ENCODE assay signal across 18 cellular contexts in genomic region chr19:5229778-5230165, GRCh38.
DNase-seq lines count a peak whose midpoint lies in the region; ATAC-seq and TF ChIP-seq lines count a peak whose summit lies in the region.
"Had no signal": no experiment of that assay in that cellular context is flagged by ENCODE, and none has a peak within 500 bp of the region (broad histone marks: within the 10 kb centered on the region; RNA-seq: fewer than 3 reads in every experiment).

No MANE protein-coding gene starts in this region.

- no peak for TF ChIP-seq POLR2A in stomach (IDR thresholded peaks at IDR 0.05)

- peaks cover 8% of the 10 kb centered on the region for H3K4me1 Mint-ChIP-seq in activated naive CD8-positive, alpha-beta T cell (ENCODE audit: low read depth)
- H3K4me1 Mint-ChIP-seq in activated naive CD8-positive, alpha-beta T cell treated with anti-CD3 and anti-CD28 coated beads, Interleukin-2, amount 50 U/mL, for 24 hours: peaks cover 7% of the 10 kb centered on the region
- H3K4me1 Mint-ChIP-seq in activated B cell treated with CpG ODN at 0.5 μM for 24 hours (peaks cover 7% of the 10 kb centered on the region), memory B cell (peaks cover 9% of the 10 kb centered on the region)
- H3K4me1 Mint-ChIP-seq: activated CD4-positive, alpha-beta T cell treated with anti-CD3 and anti-CD28 coated beads, Interleukin-2, amount 10 ng/mL, durations not matched to agents 7 days and 5 days had no signal

- H3K9me3 Mint-ChIP-seq in activated naive CD8-positive, alpha-beta T cell (ENCODE audit: low read depth): no peaks in the 10 kb centered on the region
- no peaks in the 10 kb centered on the region for H3K9me3 Mint-ChIP-seq in activated naive CD8-positive, alpha-beta T cell treated with anti-CD3 and anti-CD28 coated beads, Interleukin-2, amount 50 U/mL, for 24 hours
- H3K9me3 Mint-ChIP-seq in activated B cell treated with CpG ODN at 0.5 μM for 24 hours (no peaks in the 10 kb centered on the region), memory B cell (no peaks in the 10 kb centered on the region)
- H3K9me3 Mint-ChIP-seq: activated CD4-positive, alpha-beta T cell treated with anti-CD3 and anti-CD28 coated beads, Interleukin-2, amount 10 ng/mL, durations not matched to agents 7 days and 5 days; HFFc6 had no signal

- H3K36me3 Mint-ChIP-seq in activated naive CD8-positive, alpha-beta T cell: no peaks in the 10 kb centered on the region
- H3K36me3 Mint-ChIP-seq in activated naive CD8-positive, alpha-beta T cell treated with anti-CD3 and anti-CD28 coated beads, Interleukin-2, amount 50 U/mL, for 24 hours (ENCODE audit: low read depth): no peaks in the 10 kb centered on the region
- H3K36me3 Mint-ChIP-seq in activated B cell treated with CpG ODN at 0.5 μM for 24 hours (ENCODE audit: low read depth) (no peaks in the 10 kb centered on the region), memory B cell (no peaks in the 10 kb centered on the region)
- H3K36me3 Mint-ChIP-seq: CD14-positive monocyte had no signal

- TF ChIP-seq CTCF in activated B cell treated with CpG ODN at 0.5 μM for 24 hours (IDR thresholded peaks at IDR 0.05): no peak
- TF ChIP-seq CTCF in stomach (IDR thresholded peaks at IDR 0.05): no peak
- no peak for TF ChIP-seq CTCF in GM13977 (IDR thresholded peaks at IDR 0.05; ENCODE audit: extremely low read depth, insufficient read depth, missing control alignments)

- ATAC-seq in activated naive CD8-positive, alpha-beta T cell treated with anti-CD3 and anti-CD28 coated beads, Interleukin-2, amount 50 U/mL, for 24 hours: no peak
- ATAC-seq in activated B cell treated with CpG ODN at 0.5 μM for 24 hours (ENCODE audit: low read depth) (no peak), memory B cell (ENCODE audit: low read depth) (no peak)

- no peak overlapping the region for H3K27ac Mint-ChIP-seq in activated naive CD8-positive, alpha-beta T cell
- no peak overlapping the region for H3K27ac Mint-ChIP-seq in activated naive CD8-positive, alpha-beta T cell treated with anti-CD3 and anti-CD28 coated beads, Interleukin-2, amount 50 U/mL, for 24 hours
- H3K27ac Mint-ChIP-seq in activated B cell treated with CpG ODN at 0.5 μM for 24 hours (no peak overlapping the region), memory B cell (no peak overlapping the region)
- H3K27ac Mint-ChIP-seq: activated CD4-positive, alpha-beta T cell treated with anti-CD3 and anti-CD28 coated beads, Interleukin-2, amount 10 ng/mL, durations not matched to agents 7 days and 5 days; CD14-positive monocyte; HFFc6 had no signal

- H3K27me3 Mint-ChIP-seq in activated naive CD8-positive, alpha-beta T cell: peaks cover 13% of the 10 kb centered on the region
- peaks cover 22% of the 10 kb centered on the region for H3K27me3 Mint-ChIP-seq in activated naive CD8-positive, alpha-beta T cell treated with anti-CD3 and anti-CD28 coated beads, Interleukin-2, amount 50 U/mL, for 24 hours
- H3K27me3 Mint-ChIP-seq in activated B cell treated with CpG ODN at 0.5 μM for 24 hours: peaks cover 6% of the 10 kb centered on the region
- peaks cover 16% of the 10 kb centered on the region for H3K27me3 Mint-ChIP-seq in memory B cell

- intact Hi-C loops in activated B cell treated with CpG ODN at 0.5 μM for 24 hours (cut with micrococcal nuclease) (no loop called here), stomach (cut with DNase I; ENCODE audit: low total_unique reads) (no loop called here)

- H3K4me1 ChIP-seq in stomach: peaks cover 0 to 10% (median 7%) of the 10 kb centered on the region in 4 donors
- H3K4me1 ChIP-seq: uterus had no signal

- in situ Hi-C loops in GM13977 (cut with MboI; ENCODE audit: low pct_unique_long_range_greater_than_20kb, low sequenced_read_pairs, unreplicated experiment): no loop called here

- peaks cover 0 to 34% (median 25%) of the 10 kb centered on the region in 4 donors for H3K36me3 ChIP-seq in stomach
- H3K36me3 ChIP-seq: uterus had no signal

- peaks cover 0 to 5% (median 0%) of the 10 kb centered on the region in 3 donors for H3K27me3 ChIP-seq in stomach
- H3K27me3 ChIP-seq: uterus had no signal

- POLR2A ChIA-PET in activated B cell treated with CpG ODN at 0.5 μM for 24 hours (lab: Charles Lee): no interaction called here

- peak overlapping the region in 3 of 4 donors; percentile 25 to 36 (median 30) for H3K4me3 ChIP-seq in stomach
- H3K4me3 ChIP-seq: lung had no signal

- no peak overlapping the region for H3K27ac ChIP-seq in stomach
- H3K27ac ChIP-seq: HL-60, uterus had no signal

- DNase-seq in activated naive CD8-positive, alpha-beta T cell treated with anti-CD3 and anti-CD28 coated beads, Interleukin-2, amount 50 U/mL, for 24 hours: no peak
- DNase-seq in activated B cell treated with CpG ODN at 0.5 μM for 24 hours (no peak), memory B cell (ENCODE audit: low spot score in 2 of 2) (no peak), stomach (no peak), DMS79 treated with DMSO at 0.1 percent for 48 hours (lab: John Stamatoyannopoulos, UW) (no peak), NCI-H526 (lab: John Stamatoyannopoulos, UW) (no peak), GM13977 (ENCODE audit: low spot score) (no peak)
- DNase-seq: activated CD4-positive, alpha-beta T cell treated with anti-CD3 and anti-CD28 coated beads, Interleukin-2, amount 10 ng/mL, durations not matched to agents 7 days and 5 days; activated CD8-positive, alpha-beta memory T cell treated with anti-CD3 and anti-CD28 coated beads, Interleukin-2, amount 50 U/mL, for 48 hours; HFFc6; NCI-H1694; NK-92 treated with Interleukin-12 subunit alpha and Interleukin-12 subunit beta, amount 100 ng/mL, for 24 hours; stimulated activated CD4-positive, alpha-beta T cell treated with anti-CD3 and anti-CD28 coated beads, Interleukin-1b, Interleukin-23, amount 100 ng/mL, for 48 hours had no signal

- CTCF ChIA-PET in activated B cell treated with CpG ODN at 0.5 μM for 24 hours (lab: Charles Lee): no interaction called here

- peak overlapping the region; percentile 38 for H3K4me3 Mint-ChIP-seq in activated naive CD8-positive, alpha-beta T cell
- H3K4me3 Mint-ChIP-seq in activated naive CD8-positive, alpha-beta T cell treated with anti-CD3 and anti-CD28 coated beads, Interleukin-2, amount 50 U/mL, for 24 hours: no peak overlapping the region
- H3K4me3 Mint-ChIP-seq in activated B cell treated with CpG ODN at 0.5 μM for 24 hours: peak overlapping the region; percentile 3
- H3K4me3 Mint-ChIP-seq in memory B cell: peak overlapping the region; percentile 32
- H3K4me3 Mint-ChIP-seq: activated CD4-positive, alpha-beta T cell treated with anti-CD3 and anti-CD28 coated beads, Interleukin-2, amount 10 ng/mL, durations not matched to agents 7 days and 5 days; HFFc6 had no signal

- H3K9me3 ChIP-seq in stomach: peaks cover 0 to 5% (median 0%) of the 10 kb centered on the region in 4 donors
- H3K9me3 ChIP-seq: uterus had no signal

- TF ChIP-seq EP300 in stomach (IDR thresholded peaks at IDR 0.05): no peak

- 22 to 60% (median 33%) methylated on average over 4 to 8 of the region's 8 CpGs for WGBS in stomach, 5 donors
